In the genomic region with DNA sequence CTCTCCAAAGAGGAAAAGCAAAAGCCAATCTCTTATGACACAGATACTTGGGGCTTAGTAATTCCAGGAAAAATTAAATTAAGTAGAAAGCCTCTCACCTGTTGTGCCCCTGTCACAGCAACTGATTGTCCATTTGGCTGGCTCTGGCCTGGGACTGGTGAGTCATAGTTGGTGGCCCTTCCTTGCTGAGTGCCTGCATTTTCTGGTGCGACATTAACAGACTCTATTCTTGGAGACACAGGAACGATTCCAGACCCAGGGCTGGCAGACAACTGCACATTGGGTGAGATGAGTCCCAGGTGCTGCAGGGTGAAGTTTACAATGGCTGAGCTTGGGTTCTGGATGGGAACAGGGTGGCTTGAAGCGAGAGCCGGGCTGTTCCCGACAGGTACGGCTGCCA, we compare ENCODE assay signal across 24 cellular contexts. TPM values are rescaled to one million over a fixed set of nuclear protein-coding genes. Genes with fewer than 3 reads are reported as not detected.
A peak's percentile ranks its signal among the peaks of the same experiment; 100 is the strongest.
DNase-seq lines count a peak whose midpoint lies in the region; ATAC-seq and TF ChIP-seq lines count a peak whose summit lies in the region.
"Had no signal": no experiment of that assay in that cellular context is flagged by ENCODE, and none has a peak within 500 bp of the region (broad histone marks: within the 10 kb centered on the region; RNA-seq: fewer than 3 reads in every experiment).

No MANE protein-coding gene starts in this region.

- no peak overlapping the region for H3K27ac ChIP-seq in A673 (ENCODE audit: low read depth, low read length, poor library complexity, severe bottlenecking)
- peak overlapping the region; percentile 42 for H3K27ac ChIP-seq in right cardiac atrium (ENCODE audit: low read length)
- H3K27ac ChIP-seq: C4-2B had no signal

- H3K27me3 Mint-ChIP-seq in nephron progenitor cell (ENCODE audit: low read depth, poor library complexity) (no peaks in the 10 kb centered on the region), natural killer cell (ENCODE audit: low read depth in 2 of 2) (no peaks in the 10 kb centered on the region)

- no peak overlapping the region for H3K4me3 Mint-ChIP-seq in nephron progenitor cell
- H3K4me3 Mint-ChIP-seq in natural killer cell: no peak overlapping the region

- BruUV-seq in A673 (replicated peaks; lab: Mats Ljungman, UMichigan): TSS peak; percentile 14

- H3K4me1 ChIP-seq in A673 (ENCODE audit: insufficient read depth, low read length, poor library complexity, severe bottlenecking) (no peaks in the 10 kb centered on the region), right cardiac atrium (ENCODE audit: control insufficient read depth, insufficient read depth, low read length) (peaks cover 4% of the 10 kb centered on the region)

- intact Hi-C loops in A673 (cut with micrococcal nuclease; ENCODE audit: unreplicated experiment): no loop called here
- intact Hi-C loops in Right ventricle myocardium superior (cut with DNase I): no loop called here
- intact Hi-C loops in right cardiac atrium (cut with DNase I): no loop called here
- intact Hi-C loops in natural killer cell (cut with micrococcal nuclease): no loop called here

- H3K27ac Mint-ChIP-seq in nephron progenitor cell (peak overlapping the region; percentile 52), natural killer cell (no peak overlapping the region)

- H3K27me3 ChIP-seq in A673 (replicated peaks; ENCODE audit: insufficient read depth, low read depth, low read length, poor library complexity) (no peaks in the 10 kb centered on the region), right cardiac atrium (ENCODE audit: control insufficient read depth, insufficient read depth) (no peaks in the 10 kb centered on the region)

- POLR2A ChIA-PET in A673 (lab: Charles Lee; ENCODE audit: low non-redundant PET): no interaction called here

- no peaks in the 10 kb centered on the region for H3K9me3 ChIP-seq in A673 (ENCODE audit: low read depth, low read length, poor library complexity, severe bottlenecking)
- H3K9me3 ChIP-seq in right cardiac atrium (ENCODE audit: control insufficient read depth, low read length): no peaks in the 10 kb centered on the region

- H3K36me3 ChIP-seq in A673 (ENCODE audit: insufficient read depth, low read length, poor library complexity, severe bottlenecking): peaks cover 5% of the 10 kb centered on the region

- ATAC-seq in Right ventricle myocardium superior (ENCODE audit: poor library complexity): peak; percentile 65
- peak; percentile 45 to 47 for ATAC-seq in right cardiac atrium
- no peak for ATAC-seq in natural killer cell
- ATAC-seq: HepG2, K562, SK-N-SH treated with all-trans-retinoic acid at 6 μM for 48 hours had no signal

- WGBS in right cardiac atrium: 88% methylated on average over 6 of the region's 6 CpGs

- CTCF ChIA-PET in A673 (lab: Charles Lee): no interaction called here

- H3K9me3 Mint-ChIP-seq in nephron progenitor cell (no peaks in the 10 kb centered on the region), natural killer cell (no peaks in the 10 kb centered on the region)

- peaks cover 7% of the 10 kb centered on the region for H3K4me1 Mint-ChIP-seq in nephron progenitor cell
- H3K4me1 Mint-ChIP-seq in natural killer cell: peaks cover 4 to 9% of the 10 kb centered on the region in 2 donors

- TF ChIP-seq CTCF in A673 (conservative IDR thresholded peaks at IDR 0.05; ENCODE audit: low read depth, low read length) (no peak), nephron progenitor cell (IDR thresholded peaks at IDR 0.05) (no peak), natural killer cell (IDR thresholded peaks at IDR 0.05) (no peak)

- DNase-seq in A673 (ENCODE audit: low spot score): no peak
- DNase-seq in Right ventricle myocardium superior: no peak
- DNase-seq in right cardiac atrium: no peak
- DNase-seq in nephron progenitor cell: no peak
- no peak for DNase-seq in natural killer cell
- no peak for DNase-seq in medulla oblongata (ENCODE audit: extremely low spot score)
- DNase-seq in activated effector memory CD4-positive, alpha-beta T cell treated with anti-CD3 and anti-CD28 coated beads, Interleukin-2, amount 50 U/mL, for 16 hours: no peak
- no peak for DNase-seq in HPDE6-E6E7 (ENCODE audit: extremely low spot score)
- DNase-seq: 8988T, GDM1, MM.1S, NCI-H1048, NCI-H1417 treated with DMSO at 0.1 percent for 48 hours, NCI-H2107, NCI-H446 treated with DMSO at 0.1 percent for 48 hours, NCI-H526 treated with DMSO at 0.1 percent for 48 hours, OCI-M1, SHP77 treated with DMSO at 0.1 percent for 48 hours had no signal

- H3K4me3 ChIP-seq in A673 (ENCODE audit: low read depth, low read length, poor library complexity, severe bottlenecking) (no peak overlapping the region), right cardiac atrium (ENCODE audit: low read length) (no peak overlapping the region)
- H3K4me3 ChIP-seq: K562 had no signal

- peaks cover 27% of the 10 kb centered on the region for H3K36me3 Mint-ChIP-seq in nephron progenitor cell (ENCODE audit: low read depth)
- H3K36me3 Mint-ChIP-seq in natural killer cell: no peaks in the 10 kb centered on the region

RNA-seq across cellular contexts. Expression of a gene that starts 15.6 kb away (rescaled TPM):
- 14.6 and 19.5 TPM in 2 replicates for total RNA-seq in A673 (2021)
- total RNA-seq in Right ventricle myocardium superior: 2.0 TPM
- 1 to 10 TPM; 4.8 to 7.9 (median 5.7) TPM for total RNA-seq in right cardiac atrium
- polyA plus RNA-seq in right cardiac atrium: 2.9 TPM
- total RNA-seq in natural killer cell: under 1 TPM; 0.38 to 0.54 (median 0.42) TPM

RNA-seq across cellular contexts. Expression of a gene that starts 23.3 kb away (rescaled TPM):
- total RNA-seq in A673 (2021) (not detected in 2 replicates), Right ventricle myocardium superior (1,083 TPM), right cardiac atrium (1,000 to 10,000 TPM; 1,004 to 2,037 (median 1,403) TPM), natural killer cell (not detected)
- polyA plus RNA-seq in right cardiac atrium: 2,317 TPM
- total RNA-seq: HepG2, HT-29, RPMI7951 had no signal
- polyA plus RNA-seq: HepG2, K562 had no signal

Comparison
In these comparisons a context has a peak if more than half of its experiments do, and no peak if none do; other contexts are left out.
1. ATAC-seq: peak in Right ventricle myocardium superior (single experiment) and right cardiac atrium (2 of 2); none in natural killer cell (0 of 3).
2. RNA of a gene that starts 23.3 kb away (total RNA-seq): 1,004 to 2,037 TPM in right cardiac atrium and 1,083 TPM in Right ventricle myocardium superior (single experiment); not detected in A673 and not detected in natural killer cell; every median in the first group is over 1,000 times any median in the second.